ENCODE assay signal across 8 cellular contexts in genomic region chr18:55586841-55587240, GRCh38. TPM values are rescaled to one million over a fixed set of nuclear protein-coding genes. Genes with fewer than 3 reads are reported as not detected.
A peak's percentile ranks its signal among the peaks of the same experiment; 100 is the strongest.
DNase-seq lines count a peak whose midpoint lies in the region; ATAC-seq, FAIRE-seq and TF ChIP-seq lines count a peak whose summit lies in the region.

No MANE protein-coding gene starts in this region.

- H3K4me1 ChIP-seq in BE2C = no peaks in the 10 kb centered on the region
- peaks cover 48% of the 10 kb centered on the region for H3K4me1 ChIP-seq in HUES6 (ENCODE audit: control insufficient read depth, insufficient read depth, low read length)
- H3K4me1 ChIP-seq in astrocyte (ENCODE audit: insufficient read depth, low read length) = peaks cover 5% of the 10 kb centered on the region
- peaks cover 0 to 14% (median 3%) of the 10 kb centered on the region in 4 donors for H3K4me1 ChIP-seq in tibial artery

- peak overlapping the region; percentile 93 for H3K4me3 Mint-ChIP-seq in astrocyte (ENCODE audit: unreplicated experiment)

- H3K27me3 ChIP-seq in BE2C (no peaks in the 10 kb centered on the region), HUES6 (ENCODE audit: control insufficient read depth, insufficient read depth, low read length) (no peaks in the 10 kb centered on the region), astrocyte (ENCODE audit: insufficient read depth, low read length) (no peaks in the 10 kb centered on the region), tibial artery (no peaks in the 10 kb centered on the region)

- H3K27ac Mint-ChIP-seq in astrocyte (ENCODE audit: unreplicated experiment) = peak overlapping the region; percentile 22

- H3K4me1 Mint-ChIP-seq in astrocyte (ENCODE audit: low read depth, unreplicated experiment) = peaks cover 26% of the 10 kb centered on the region

- H3K27ac ChIP-seq in HUES6 (ENCODE audit: low read depth, low read length) (peak overlapping the region; percentile 15; the same call in 1 of the 2 replicates), astrocyte (ENCODE audit: low read depth, low read length) (peak overlapping the region; percentile 79), tibial artery (peak overlapping the region; percentile 76 to 80)

- peaks cover 68% of the 10 kb centered on the region for H3K79me2 ChIP-seq in astrocyte (ENCODE audit: insufficient read depth, low read length)

- no peak overlapping the region for H2AFZ ChIP-seq in astrocyte (ENCODE audit: low read depth, low read length)

- TF ChIP-seq CTCF in BE2C (IDR thresholded peaks at IDR 0.05; ENCODE audit: low read depth, low read length) (no peak), astrocyte (IDR thresholded peaks at IDR 0.05; ENCODE audit: insufficient read depth, low read depth, low read length) (no peak), tibial artery (IDR thresholded peaks at IDR 0.05) (no peak)

- no peaks in the 10 kb centered on the region for H3K9me3 Mint-ChIP-seq in astrocyte (ENCODE audit: unreplicated experiment)

- no peak for DNase-seq in BE2C
- DNase-seq in astrocyte (ENCODE audit: low read depth) = peak; percentile 67
- DNase-seq in left kidney (ENCODE audit: low read depth, low spot score) = peak; percentile 81
- DNase-seq in tibial artery = no peak
- DNase-seq in cerebellar nuclear complex (lab: John Stamatoyannopoulos, UW) = no peak
- no peak for DNase-seq in GM12892 (ENCODE audit: insufficient read length)

- H4K20me1 ChIP-seq in astrocyte (ENCODE audit: insufficient read depth, low read length) = no peaks in the 10 kb centered on the region

- peak overlapping the region; percentile 67 for H3K9ac ChIP-seq in HUES6 (ENCODE audit: low read length)
- H3K9ac ChIP-seq in astrocyte (ENCODE audit: low read length) = peak overlapping the region; percentile 92

- TF ChIP-seq POLR2A in GM12892 (IDR thresholded peaks at IDR 0.05; ENCODE audit: low read depth, low read length) = no peak

- no peaks in the 10 kb centered on the region for H3K36me3 Mint-ChIP-seq in astrocyte (ENCODE audit: low read depth, unreplicated experiment)

- H3K9me3 ChIP-seq in BE2C (no peaks in the 10 kb centered on the region), HUES6 (ENCODE audit: control insufficient read depth, insufficient read depth, low read depth, low read length) (no peaks in the 10 kb centered on the region), astrocyte (ENCODE audit: insufficient read depth, low read depth, low read length) (no peaks in the 10 kb centered on the region), tibial artery (no peaks in the 10 kb centered on the region)

- H3K36me3 ChIP-seq in BE2C (peaks cover 20% of the 10 kb centered on the region), HUES6 (ENCODE audit: control insufficient read depth, insufficient read depth, low read length) (peaks cover 16% of the 10 kb centered on the region), astrocyte (ENCODE audit: insufficient read depth, low read length) (peaks cover under 1% of the 10 kb centered on the region), tibial artery (no peaks in the 10 kb centered on the region)

- peak overlapping the region; percentile 90 for H3K4me2 ChIP-seq in astrocyte (ENCODE audit: low read length)

- no peaks in the 10 kb centered on the region for H3K27me3 Mint-ChIP-seq in astrocyte (ENCODE audit: low read depth, unreplicated experiment)

- intact Hi-C loops in tibial artery (cut with DNase I; ENCODE audit: low total_unique reads) = loop anchor here (5.0 kb wide), 3 partner anchors 180 to 345 kb away; no protein-coding TSS in a partner anchor

- ATAC-seq in GM21723 (IDR thresholded peaks at IDR 0.05; ENCODE audit: unreplicated experiment) = no peak

- FAIRE-seq in astrocyte (lab: Jason Lieb, UNC) = no peak
- no peak for FAIRE-seq in GM12892 (lab: Jason Lieb, UNC)

- H3K4me3 ChIP-seq in BE2C (ENCODE audit: low read depth, low read length) (peak overlapping the region; percentile 74), HUES6 (ENCODE audit: low read depth, low read length) (peak overlapping the region; percentile 72), astrocyte (ENCODE audit: insufficient read depth, low read depth, low read length) (peak overlapping the region; percentile 78), tibial artery (peak overlapping the region; percentile 70 to 85)

RNA-seq across cellular contexts. Expression of gene TCF4, which starts 1.2 kb away (rescaled TPM):
- 96.7 TPM for polyA plus RNA-seq in BE2C (2012; ENCODE audit: insufficient read depth, insufficient read length, low read depth)
- total RNA-seq in astrocyte = 105 and 115 TPM in 2 replicates
- 53.7 TPM for polyA plus RNA-seq in GM12892 (2012; ENCODE audit: missing spikeins)

Comparison
In these comparisons a context has a peak if more than half of its experiments do, and no peak if none do; other contexts are left out.
1. DNase-seq: peak in astrocyte (single experiment) and left kidney (single experiment); none in BE2C (single experiment), tibial artery (0 of 2), cerebellar nuclear complex (0 of 2) and GM12892 (single experiment).
2. H3K27ac ChIP-seq: peak in every context shown above with its lines; median percentile 79 in astrocyte; 78 in tibial artery; 15 in HUES6.
3. Peak in every context shown above with its lines, with median percentiles within 50 percentile points of each other: H3K4me3 ChIP-seq.